In the genomic region with DNA sequence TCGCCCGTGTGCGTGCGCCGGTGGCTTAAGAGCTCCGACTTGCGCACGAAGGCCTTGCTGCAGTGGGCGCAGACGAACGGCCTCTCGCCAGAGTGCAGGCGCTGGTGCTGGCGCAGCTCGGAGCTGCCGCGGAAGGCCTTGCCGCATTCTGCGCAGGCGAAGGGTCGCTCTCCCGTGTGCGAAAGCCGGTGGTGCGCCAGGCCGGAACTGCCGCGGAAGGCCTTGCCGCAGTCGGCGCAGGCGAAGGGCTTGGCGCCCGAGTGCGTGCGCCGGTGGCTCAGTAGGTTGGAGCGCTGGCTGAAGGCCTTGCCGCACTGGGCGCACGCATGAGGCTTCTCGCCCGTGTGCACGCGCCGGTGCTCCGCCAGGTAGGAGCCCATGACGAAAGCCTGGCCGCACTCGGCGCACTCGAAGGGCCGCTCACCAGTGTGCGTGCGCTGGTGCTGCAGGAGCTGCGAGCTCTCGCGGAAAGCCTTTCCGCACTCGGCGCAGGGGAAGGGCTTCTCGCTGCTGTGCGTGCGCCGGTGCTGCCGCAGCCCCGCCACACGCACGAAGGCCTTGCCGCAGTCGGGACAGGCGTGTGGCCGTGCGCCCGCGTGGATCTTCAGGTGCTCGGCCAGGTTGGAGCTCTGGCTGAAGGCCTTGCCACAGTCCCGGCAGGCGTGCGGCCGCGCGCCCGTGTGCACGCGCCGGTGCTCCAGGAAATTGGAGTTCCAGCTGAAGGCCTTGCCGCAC, we compare ENCODE assay signal across 7 cellular contexts. TPM values are rescaled to one million over a fixed set of nuclear protein-coding genes. Genes with fewer than 3 reads are reported as not detected.
DNase-seq lines count a peak whose midpoint lies in the region; ATAC-seq and TF ChIP-seq lines count a peak whose summit lies in the region.
"Had no signal": no experiment of that assay in that cellular context is flagged by ENCODE, and none has a peak within 500 bp of the region (broad histone marks: within the 10 kb centered on the region; RNA-seq: fewer than 3 reads in every experiment).

No MANE protein-coding gene starts in this region.

- H3K4me3 ChIP-seq in right atrium auricular region (peak overlapping the region; percentile 17 to 45), aorta (ENCODE audit: low read length in 2 of 2) (no peak overlapping the region)
- H3K4me3 ChIP-seq: A549 had no signal

- ATAC-seq in aorta (ENCODE audit: low FRiP score) (peak; percentile 33), GM19455 (IDR thresholded peaks at IDR 0.05; ENCODE audit: unreplicated experiment) (no peak)
- ATAC-seq: A549 had no signal

- H3K27ac ChIP-seq in right atrium auricular region, result no peak overlapping the region
- H3K27ac ChIP-seq in aorta (ENCODE audit: low read depth in 1 of 2, low read length in 2 of 2), result no peak overlapping the region
- H3K27ac ChIP-seq: A549 had no signal

- TF ChIP-seq CTCF in right atrium auricular region (IDR thresholded peaks at IDR 0.05), result no peak

- H3K36me3 ChIP-seq in right atrium auricular region, result no peaks in the 10 kb centered on the region
- H3K36me3 ChIP-seq in aorta (ENCODE audit: control insufficient read depth in 1 of 2, insufficient read depth in 2 of 2, low read length in 1 of 2), result no peaks in the 10 kb centered on the region

- H3K9me3 ChIP-seq in right atrium auricular region (no peaks in the 10 kb centered on the region), aorta (ENCODE audit: control insufficient read depth, low read length) (no peaks in the 10 kb centered on the region)

- DNase-seq in activated gamma-delta T cell treated with Interleukin-2 at 50 U/mL for 16 hours (peak; percentile 34), activated gamma-delta T cell (lab: John Stamatoyannopoulos, UW) (no peak), right atrium auricular region (ENCODE audit: low spot score) (no peak), aorta (no peak), NCI-H446 (lab: John Stamatoyannopoulos, UW) (no peak)

- 4 to 10% methylated on average over 87 to 88 of the region's 88 CpGs for WGBS in aorta, 2 donors

- intact Hi-C loops in aorta (cut with DNase I), result no loop called here

- H3K4me1 ChIP-seq in right atrium auricular region (peaks cover 0 to 20% of the 10 kb centered on the region in 2 donors), aorta (ENCODE audit: control insufficient read depth in 1 of 2, insufficient read depth in 2 of 2, low read length in 2 of 2) (no peaks in the 10 kb centered on the region)

- no peaks in the 10 kb centered on the region for H3K27me3 ChIP-seq in right atrium auricular region
- H3K27me3 ChIP-seq in aorta (ENCODE audit: control insufficient read depth in 1 of 2, insufficient read depth in 2 of 2, low read length in 1 of 2), result no peaks in the 10 kb centered on the region

RNA-seq across cellular contexts. Expression of gene A1BG, which starts 3.1 kb away (rescaled TPM):
- 10 to 100 TPM; 45.5 to 52.6 TPM for total RNA-seq in right atrium auricular region
- total RNA-seq in aorta, result 10 to 100 TPM in 1 of 2 donors, 1 to 10 TPM in 1; 9.7 to 11.3 TPM
- 10 to 100 TPM; 21.5 to 81.6 TPM for polyA plus RNA-seq in aorta

RNA-seq across cellular contexts. Expression of gene ZNF497, which starts 6.1 kb away (rescaled TPM):
- total RNA-seq in right atrium auricular region (under 1 TPM; 0.39 to 0.56 TPM), aorta (under 1 TPM; 0.32 to 0.87 TPM)
- under 1 TPM in 1 of 2 donors, not detected in 1; 0.79 TPM for polyA plus RNA-seq in aorta

RNA-seq across cellular contexts. Expression of gene ZNF837, which starts 24.4 kb away (rescaled TPM):
- total RNA-seq in right atrium auricular region (1 to 10 TPM in 1 of 2 donors, under 1 TPM in 1; 0.70 to 1.3 TPM), aorta (1 to 10 TPM in 1 of 2 donors, under 1 TPM in 1; 0.65 to 1.8 TPM)
- 1 to 10 TPM in 1 of 2 donors, under 1 TPM in 1; 0.75 to 1.2 TPM for polyA plus RNA-seq in aorta

RNA-seq across cellular contexts. Expression of gene ZSCAN22, which starts 29.6 kb away (rescaled TPM):
- 1 to 10 TPM; 1.6 to 2.6 TPM for total RNA-seq in right atrium auricular region
- 1 to 10 TPM; 2.2 to 3.1 TPM for total RNA-seq in aorta
- polyA plus RNA-seq in aorta, result under 1 TPM; 0.25 to 0.43 TPM

RNA-seq across cellular contexts. Expression of gene RPS5, which starts 30.7 kb away (rescaled TPM):
- total RNA-seq in right atrium auricular region, result 1,000 to 10,000 TPM in 1 of 2 donors, 100 to 1,000 TPM in 1; 593 to 1,197 TPM
- total RNA-seq in aorta, result 100 to 1,000 TPM; 609 to 674 TPM
- 1,000 to 10,000 TPM; 1,453 to 1,636 TPM for polyA plus RNA-seq in aorta

Comparison
In these comparisons a context has a peak if more than half of its experiments do, and no peak if none do; other contexts are left out.
1. H3K4me3 ChIP-seq: peak in right atrium auricular region (2 of 2); none in aorta (0 of 2).